ENCODE assay signal across 2 cellular contexts in genomic region chr13:91674347-91674746, GRCh38.
A peak's percentile ranks its signal among the peaks of the same experiment; 100 is the strongest.
DNase-seq lines count a peak whose midpoint lies in the region; ATAC-seq, FAIRE-seq and TF ChIP-seq lines count a peak whose summit lies in the region.
"Not testable (repeated sequence)": the region's sequence is repeated elsewhere in the genome, so short reads cannot be mapped to it uniquely, and the experiment has no call there.

No MANE protein-coding gene starts in this region.

- not testable (repeated sequence) for H3K9me1 ChIP-seq in K562 (ENCODE audit: control insufficient read depth, insufficient read depth, low read length)

- H3K9ac ChIP-seq in K562 (ENCODE audit: insufficient read depth in 1 of 2, low read depth in 2 of 2, low read length in 2 of 2): not testable (repeated sequence)

- FAIRE-seq in K562 (lab: Jason Lieb, UNC): not testable (repeated sequence)
- FAIRE-seq in frontal cortex (lab: Jason Lieb, UNC): peak; percentile 36

- CTCF ChIA-PET in K562 (lab: Yijun Ruan, JAX; ENCODE audit: low intra/inter-chr PET ratio): not testable (repeated sequence)

- H4K20me1 ChIP-seq in K562 (replicated peaks; ENCODE audit: control insufficient read depth, insufficient read depth, low read length): not testable (repeated sequence)

- H3K4me2 ChIP-seq in K562 (ENCODE audit: insufficient read depth, low read length): not testable (repeated sequence)

- not testable (repeated sequence) for TF ChIP-seq POLR2A in K562 (conservative IDR thresholded peaks at IDR 0.05)

- intact Hi-C loops in K562 (cut with micrococcal nuclease): not testable (repeated sequence)

- not testable (repeated sequence) for DNase-seq in K562 (ENCODE audit: extremely low read depth in 1 of 4, low spot score in 3 of 4); frontal cortex (ENCODE audit: low spot score in 2 of 2)

- not testable (repeated sequence) for BruUV-seq in K562 (replicated peaks; lab: Mats Ljungman, UMichigan)

- not testable (repeated sequence) for H3K27ac ChIP-seq in K562 (ENCODE audit: extremely low read depth, low read depth, low read length)

- H3K36me3 ChIP-seq in K562 (ENCODE audit: control insufficient read depth, insufficient read depth, low read length): not testable (repeated sequence)

- POLR2A ChIA-PET in K562 (lab: Yijun Ruan, JAX): not testable (repeated sequence)

- not testable (repeated sequence) for TF ChIP-seq EP300 in K562 (IDR thresholded peaks at IDR 0.05; ENCODE audit: low read length)

- H3K4me3 ChIP-seq in K562: not testable (repeated sequence)

- WGBS in K562 (ENCODE audit: insufficient coverage, low coverage, missing lambda C conversion rate): 70% methylated on average over 15 of the region's 15 CpGs

- not testable (repeated sequence) for H3K4me1 ChIP-seq in K562 (replicated peaks in 1 of 2; ENCODE audit: control insufficient read depth in 2 of 2, insufficient read depth in 2 of 2, low read length in 2 of 2)

- in situ Hi-C loops in K562 (cut with MboI): not testable (repeated sequence)

- not testable (repeated sequence) for TF ChIP-seq RAD21 in K562 (CRISPR knock-in tag; conservative IDR thresholded peaks at IDR 0.05 in 1 of 2, IDR thresholded peaks at IDR 0.05 in 1 of 2)

- not testable (repeated sequence) for H3K79me2 ChIP-seq in K562 (ENCODE audit: control insufficient read depth, insufficient read depth, low read length)

- H3K9me3 ChIP-seq in K562 (replicated peaks; ENCODE audit: control insufficient read depth, insufficient read depth, low read depth, low read length): not testable (repeated sequence)

- not testable (repeated sequence) for H3K27me3 ChIP-seq in K562 (ENCODE audit: control insufficient read depth in 2 of 2, insufficient read depth in 2 of 2, low read length in 2 of 2)

- ATAC-seq in K562: not testable (repeated sequence)

- not testable (repeated sequence) for TF ChIP-seq CTCF in K562 (IDR thresholded peaks at IDR 0.05 in 2 of 3, conservative IDR thresholded peaks at IDR 0.05 in 1 of 3; ENCODE audit: insufficient read depth in 2 of 3, low read depth in 1 of 3, low read length in 3 of 3)

- H2AFZ ChIP-seq in K562 (ENCODE audit: low read depth, low read length): not testable (repeated sequence)

TF ChIP-seq in K562, 482 proteins besides CTCF, POLR2A, EP300 and RAD21 (continues in another document):
- TF ChIP-seq ZNF79 (CRISPR knock-in tag; IDR thresholded peaks at IDR 0.05; ENCODE audit: low read depth) (peak; percentile 68; the same call in 1 of the 2 replicates), PPARD (CRISPR knock-in tag; IDR thresholded peaks at IDR 0.05) (peak; percentile 71; the same call in 1 of the 2 replicates), ZFP30 (CRISPR knock-in tag; IDR thresholded peaks at IDR 0.05; ENCODE audit: borderline replicate concordance) (0 out of 2 replicates have a peak, but pooled peaks have one; percentile 70), RNF219 (CRISPR knock-in tag; IDR thresholded peaks at IDR 0.05) (peak; percentile 72; the same call in 1 of the 2 replicates), ZNF140 (CRISPR knock-in tag; IDR thresholded peaks at IDR 0.05) (peak; percentile 88), SLC30A9 (CRISPR knock-in tag; IDR thresholded peaks at IDR 0.05) (peak; percentile 91), ZNF445 (CRISPR knock-in tag; IDR thresholded peaks at IDR 0.05; ENCODE audit: low read depth) (0 out of 2 replicates have a peak, but pooled peaks have one; percentile 52), ZNF778 (CRISPR knock-in tag; IDR thresholded peaks at IDR 0.05) (peak; percentile 41; the same call in 1 of the 2 replicates), RREB1 (CRISPR knock-in tag; IDR thresholded peaks at IDR 0.05) (0 out of 2 replicates have a peak, but pooled peaks have one; percentile 35), ZNF277 (CRISPR knock-in tag; IDR thresholded peaks at IDR 0.05; ENCODE audit: borderline replicate concordance) (peak; percentile 99), ZNF408 (CRISPR knock-in tag; IDR thresholded peaks at IDR 0.05; ENCODE audit: low read depth) (peak; percentile 98), ZNF449 (CRISPR knock-in tag; IDR thresholded peaks at IDR 0.05) (peak; percentile 90), ZNF76 (CRISPR knock-in tag; IDR thresholded peaks at IDR 0.05; ENCODE audit: borderline replicate concordance) (0 out of 2 replicates have a peak, but pooled peaks have one; percentile 76), ZNF174 (CRISPR knock-in tag; IDR thresholded peaks at IDR 0.05) (0 out of 2 replicates have a peak, but pooled peaks have one; percentile 38), HOXB6 (CRISPR knock-in tag; IDR thresholded peaks at IDR 0.05; ENCODE audit: borderline replicate concordance) (peak; percentile 93), ZNF3 (CRISPR knock-in tag; IDR thresholded peaks at IDR 0.05) (0 out of 2 replicates have a peak, but pooled peaks have one; percentile 74), ZNF707 (CRISPR knock-in tag; conservative IDR thresholded peaks at IDR 0.05) (peak; percentile 85)
